In genomic region chr14:100192250-100192671, GRCh38 we compare ENCODE assay signal across 8 cellular contexts. TPM values are rescaled to one million over a fixed set of nuclear protein-coding genes. Genes with fewer than 3 reads are reported as not detected.
A peak's percentile ranks its signal among the peaks of the same experiment; 100 is the strongest.
DNase-seq lines count a peak whose midpoint lies in the region; ATAC-seq and TF ChIP-seq lines count a peak whose summit lies in the region.

No MANE protein-coding gene starts in this region.

- H3K4me1 Mint-ChIP-seq in CD14-positive monocyte = peaks cover 12% of the 10 kb centered on the region

- POLR2A ChIA-PET in PC-3 (lab: Charles Lee; ENCODE audit: unreplicated experiment) = no interaction called here

- TF ChIP-seq EP300 in neural cell (conservative IDR thresholded peaks at IDR 0.05; ENCODE audit: poor library complexity, severe bottlenecking) = no peak

- H3K27ac Mint-ChIP-seq in CD14-positive monocyte = peak overlapping the region; percentile 79 to 95 (median 87)

- H3K27me3 Mint-ChIP-seq in CD14-positive monocyte (ENCODE audit: low read depth in 3 of 3) = no peaks in the 10 kb centered on the region

- intact Hi-C loops in CD14-positive monocyte (cut with micrococcal nuclease) = loop anchor here (2.0 to 10.0 kb wide), 5 partner anchors 47 to 507 kb away; partner anchors contain the start of genes CYP46A1 (in 1 of the 2) and YY1 (in 1 of the 2)
- intact Hi-C loops in PC-3 (cut with micrococcal nuclease) = loop anchor here (2.0 to 5.0 kb wide), 5 partner anchors 83 to 209 kb away; partner anchors contain the start of gene WDR25

- no peaks in the 10 kb centered on the region for H3K9me2 ChIP-seq in PC-3 (replicated peaks; ENCODE audit: low read length)
- H3K9me2 ChIP-seq in neural cell (ENCODE audit: insufficient read depth, low read length) = no peaks in the 10 kb centered on the region

- peaks cover 12% of the 10 kb centered on the region for H3K4me1 ChIP-seq in PC-3 (ENCODE audit: insufficient read depth, low read length)
- H3K4me1 ChIP-seq in endocrine pancreas (ENCODE audit: control insufficient read depth, insufficient read depth, low read length) = no peaks in the 10 kb centered on the region

- H3F3A ChIP-seq in PC-3 (ENCODE audit: low read length, unreplicated experiment) (no peaks in the 10 kb centered on the region), neural cell (ENCODE audit: insufficient read depth, low read length, poor library complexity, severe bottlenecking) (no peaks in the 10 kb centered on the region)

- peak overlapping the region; percentile 88 for H3K9ac ChIP-seq in PC-3 (ENCODE audit: low read length)
- H3K9ac ChIP-seq in endocrine pancreas (ENCODE audit: control insufficient read depth, insufficient read depth, low read length) = peak overlapping the region; percentile 67
- H3K9ac ChIP-seq in neural cell (ENCODE audit: low read length) = peak overlapping the region; percentile 56

- CTCF ChIA-PET in PC-3 (lab: Charles Lee) = interaction anchor here (0.6 to 1.1 kb wide), 3 partner anchors 9 to 120 kb away, joined by 3 to 4 read pairs (median 4); no protein-coding TSS in a partner anchor

- no peak for ATAC-seq in PC-3
- ATAC-seq in HG03280 (IDR thresholded peaks at IDR 0.05; ENCODE audit: unreplicated experiment) = no peak
- ATAC-seq in GM18867 (IDR thresholded peaks at IDR 0.05; ENCODE audit: unreplicated experiment) = no peak

- DNase-seq in CD14-positive monocyte (ENCODE audit: low spot score) = no peak
- DNase-seq in PC-3 = no peak
- DNase-seq in COLO829 (ENCODE audit: low spot score) = no peak
- no peak for DNase-seq in GM19240 (ENCODE audit: insufficient read length, low spot score)

- peak overlapping the region; percentile 96 for H2AFZ ChIP-seq in PC-3 (ENCODE audit: low read length)
- H2AFZ ChIP-seq in neural cell (ENCODE audit: low read depth, low read length) = no peak overlapping the region

- H3K9me3 Mint-ChIP-seq in CD14-positive monocyte = peaks cover 0 to 3% (median 0%) of the 10 kb centered on the region in 7 donors

- H3K4me3 ChIP-seq in PC-3 (ENCODE audit: low read length) (peak overlapping the region; percentile 66), endocrine pancreas (ENCODE audit: control insufficient read depth, insufficient read depth, low read length) (no peak overlapping the region), neural cell (ENCODE audit: low read length) (peak overlapping the region; percentile 66)

- peak overlapping the region; percentile 70 to 84 for H3K4me3 Mint-ChIP-seq in CD14-positive monocyte

- H4K20me1 ChIP-seq in PC-3 (ENCODE audit: low read length) (no peaks in the 10 kb centered on the region), neural cell (ENCODE audit: insufficient read depth) (no peaks in the 10 kb centered on the region)

- H3K36me3 ChIP-seq in PC-3 (ENCODE audit: low read depth, low read length) = no peaks in the 10 kb centered on the region
- H3K36me3 ChIP-seq in endocrine pancreas (ENCODE audit: control insufficient read depth, insufficient read depth, low read length) = no peaks in the 10 kb centered on the region
- no peaks in the 10 kb centered on the region for H3K36me3 ChIP-seq in neural cell (ENCODE audit: insufficient read depth, low read length)

- no peaks in the 10 kb centered on the region for H3K79me2 ChIP-seq in PC-3 (ENCODE audit: low read length)
- no peaks in the 10 kb centered on the region for H3K79me2 ChIP-seq in neural cell (replicated peaks; ENCODE audit: insufficient read depth, low read length)

- no peaks in the 10 kb centered on the region for H3K9me3 ChIP-seq in PC-3 (ENCODE audit: low read length)
- H3K9me3 ChIP-seq in endocrine pancreas (ENCODE audit: control insufficient read depth, low read length) = no peaks in the 10 kb centered on the region
- H3K9me3 ChIP-seq in neural cell (ENCODE audit: low read length) = no peaks in the 10 kb centered on the region

- H3K36me3 Mint-ChIP-seq in CD14-positive monocyte = no peaks in the 10 kb centered on the region

- H3K4me2 ChIP-seq in PC-3 (ENCODE audit: low read length) = peak overlapping the region; percentile 93
- H3K4me2 ChIP-seq in neural cell (ENCODE audit: low read length) = peak overlapping the region; percentile 19

- TSS peak; percentile 89 for BruUV-seq in PC-3 (replicated peaks; lab: Mats Ljungman, UMichigan)

- TF ChIP-seq CTCF in CD14-positive monocyte (IDR thresholded peaks at IDR 0.05) = no peak
- no peak for TF ChIP-seq CTCF in PC-3 (conservative IDR thresholded peaks at IDR 0.05; ENCODE audit: low read depth, low read length)
- TF ChIP-seq CTCF in neural cell (IDR thresholded peaks at IDR 0.05; ENCODE audit: poor library complexity, severe bottlenecking) = no peak

- no peak for TF ChIP-seq RAD21 in neural cell (conservative IDR thresholded peaks at IDR 0.05)

- H3K27me3 ChIP-seq in PC-3 (ENCODE audit: low read length) (no peaks in the 10 kb centered on the region), endocrine pancreas (ENCODE audit: control insufficient read depth, insufficient read depth, low read length) (no peaks in the 10 kb centered on the region), neural cell (ENCODE audit: insufficient read depth, low read depth, low read length) (no peaks in the 10 kb centered on the region)

- peak overlapping the region; percentile 38 for H3K27ac ChIP-seq in PC-3 (ENCODE audit: low read length)
- peak overlapping the region; percentile 16 for H3K27ac ChIP-seq in neural cell (ENCODE audit: low read length)

TF ChIP-seq in neural cell, 6 proteins besides CTCF, POLR2A, EP300 and RAD21:
- TF ChIP-seq SMC3 (conservative IDR thresholded peaks at IDR 0.05; ENCODE audit: poor library complexity) (no peak), POLR2AphosphoS5 (IDR thresholded peaks at IDR 0.05) (no peak), TAF1 (IDR thresholded peaks at IDR 0.05; ENCODE audit: low read depth) (no peak), REST (IDR thresholded peaks at IDR 0.05; ENCODE audit: borderline replicate concordance) (no peak), MXI1 (conservative IDR thresholded peaks at IDR 0.05; ENCODE audit: poor library complexity, severe bottlenecking) (no peak), EZH2 (IDR thresholded peaks at IDR 0.05; ENCODE audit: borderline replicate concordance, insufficient read depth, low read length, poor library complexity, severe bottlenecking) (no peak)

RNA-seq across cellular contexts. Expression of gene DEGS2, which starts 32.8 kb away (rescaled TPM):
- polyA plus RNA-seq in CD14-positive monocyte (under 1 TPM in 1 of 2 donors, not detected in 1; 0.36 TPM), neural cell (0.37 TPM in 1 of 2 replicates, not detected in the other)
- 1.6 and 5.4 TPM in 2 replicates for total RNA-seq in PC-3 (2014; rRNA removed)
- 0.23 and 0.24 TPM in 2 replicates for polyA minus RNA-seq in neural cell

RNA-seq across cellular contexts. Expression of gene YY1, which starts 46.7 kb away (rescaled TPM):
- polyA plus RNA-seq in CD14-positive monocyte (10 to 100 TPM; 13.3 to 15.7 TPM), neural cell (50.4 and 52.8 TPM in 2 replicates)
- 64.1 and 88.4 TPM in 2 replicates for total RNA-seq in PC-3 (2014; rRNA removed)
- polyA minus RNA-seq in neural cell = 60.4 and 60.9 TPM in 2 replicates
